Comparison of ENCODE assay signal across 8 cellular contexts in genomic region chr9:2157277-2158105, GRCh38.
DNase-seq lines count a peak whose midpoint lies in the region; ATAC-seq and TF ChIP-seq lines count a peak whose summit lies in the region.

No MANE protein-coding gene starts in this region.

- peak overlapping the region; percentile 29 to 56 (median 42) for H3K4me3 ChIP-seq in tibial nerve

- peak; percentile 57 for ATAC-seq in GM18511 (IDR thresholded peaks at IDR 0.05; ENCODE audit: unreplicated experiment)
- ATAC-seq in HG02870 (IDR thresholded peaks at IDR 0.05; ENCODE audit: unreplicated experiment), result peak; percentile 49
- ATAC-seq in activated T-cell treated with anti-CD3 and anti-CD28 coated beads, Interleukin-2, amount 50 U/mL, for 4 hours, result peak; percentile 80 to 87

- peaks cover 60% of the 10 kb centered on the region for H3K4me1 Mint-ChIP-seq in activated T-cell treated with anti-CD3 and anti-CD28 coated beads, Interleukin-2, amount 50 U/mL, for 4 hours (ENCODE audit: low read depth)

- no peak for TF ChIP-seq POLR2A in tibial nerve (IDR thresholded peaks at IDR 0.05)

- peaks cover 0 to 5% (median 0%) of the 10 kb centered on the region in 3 donors for H3K36me3 ChIP-seq in tibial nerve

- H3K9me3 ChIP-seq in tibial nerve, result no peaks in the 10 kb centered on the region

- peaks cover 0 to 50% (median 6%) of the 10 kb centered on the region in 4 donors for H3K4me1 ChIP-seq in tibial nerve

- no peaks in the 10 kb centered on the region for H3K27me3 Mint-ChIP-seq in activated T-cell treated with anti-CD3 and anti-CD28 coated beads, Interleukin-2, amount 50 U/mL, for 4 hours (ENCODE audit: low read depth)

- no peaks in the 10 kb centered on the region for H3K9me3 Mint-ChIP-seq in activated T-cell treated with anti-CD3 and anti-CD28 coated beads, Interleukin-2, amount 50 U/mL, for 4 hours

- TF ChIP-seq EP300 in tibial nerve (IDR thresholded peaks at IDR 0.05), result no peak

- 6 to 7% methylated on average over 20 of the region's 20 CpGs for WGBS in tibial nerve, 2 donors

- DNase-seq in NCI-H69 (lab: John Stamatoyannopoulos, UW), result peak; percentile 85
- no peak for DNase-seq in activated T-cell treated with anti-CD3 and anti-CD28 coated beads, Interleukin-2, amount 50 U/mL, for 4 hours
- peak; percentile 29 for DNase-seq in fibroblast of the conjunctiva (ENCODE audit: low read depth)
- peak; percentile 66 for DNase-seq in occipital lobe (lab: John Stamatoyannopoulos, UW)
- DNase-seq in tibial nerve (ENCODE audit: low spot score in 2 of 2), result no peak
- no peak for DNase-seq in KG1 (lab: John Stamatoyannopoulos, UW)

- no peak for TF ChIP-seq CTCF in tibial nerve (IDR thresholded peaks at IDR 0.05)

- peak overlapping the region; percentile 91 for H3K4me3 Mint-ChIP-seq in activated T-cell treated with anti-CD3 and anti-CD28 coated beads, Interleukin-2, amount 50 U/mL, for 4 hours

- peak overlapping the region; percentile 8 to 82 (median 64) for H3K27ac ChIP-seq in tibial nerve

- peaks cover 6% of the 10 kb centered on the region for H3K36me3 Mint-ChIP-seq in activated T-cell treated with anti-CD3 and anti-CD28 coated beads, Interleukin-2, amount 50 U/mL, for 4 hours (ENCODE audit: insufficient read depth)

- no peaks in the 10 kb centered on the region for H3K27me3 ChIP-seq in tibial nerve

Comparison
In these comparisons a context has a peak if more than half of its experiments do, and no peak if none do; other contexts are left out.
1. DNase-seq: peak in NCI-H69 (single experiment), fibroblast of the conjunctiva (single experiment) and occipital lobe (single experiment); none in activated T-cell treated with anti-CD3 and anti-CD28 coated beads, Interleukin-2, amount 50 U/mL, for 4 hours (single experiment), tibial nerve (0 of 2) and KG1 (single experiment).
2. Peak in every context shown above with its lines, with median percentiles within 50 percentile points of each other: ATAC-seq.